In the genomic region with DNA sequence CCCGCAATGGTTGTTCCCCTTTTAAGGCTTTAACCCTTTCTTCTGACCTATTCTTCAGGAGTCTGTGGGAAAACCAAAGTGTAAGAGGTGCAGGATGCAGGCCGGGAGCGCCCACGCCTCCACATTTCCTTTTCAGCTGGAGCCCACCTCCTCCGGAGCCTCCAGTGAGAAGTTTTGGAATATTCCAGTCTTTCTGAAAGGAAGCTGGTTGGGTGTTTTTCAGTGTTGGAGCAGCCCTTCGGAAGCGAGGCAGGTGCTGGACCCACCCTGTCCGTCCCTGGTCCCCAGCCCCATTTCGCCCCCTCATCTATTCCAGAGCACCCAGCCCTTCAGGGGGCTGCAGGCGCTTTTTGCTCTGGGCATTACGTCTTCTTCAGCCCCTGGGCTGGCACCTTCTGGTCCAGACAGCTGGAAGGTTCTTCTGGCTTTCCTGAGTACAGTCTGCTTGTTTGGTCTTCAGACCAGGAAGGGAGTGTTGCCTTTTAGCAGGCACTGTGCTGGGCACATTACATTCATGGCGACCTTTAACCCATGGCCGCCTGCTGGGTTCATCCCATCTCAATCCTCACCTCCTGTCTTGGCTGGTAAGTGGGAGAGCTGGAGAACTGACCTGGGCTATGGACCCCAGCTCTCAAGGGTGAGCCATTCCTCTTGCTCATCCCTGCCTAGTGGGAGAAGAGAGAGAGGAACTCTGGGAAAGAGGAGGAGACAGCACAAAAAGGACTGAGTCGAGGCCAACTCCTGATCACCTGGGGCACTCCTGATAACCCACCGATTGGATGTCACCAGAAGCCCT, we compare ENCODE assay signal across 1 cellular context.
TF ChIP-seq lines count a peak whose summit lies in the region.

No MANE protein-coding gene starts in this region.

TF ChIP-seq in K562, 482 proteins besides CTCF, POLR2A, EP300 and RAD21:
- TF ChIP-seq ZNF586 (CRISPR knock-in tag; conservative IDR thresholded peaks at IDR 0.05) (no peak), POLR3A (IDR thresholded peaks at IDR 0.05; ENCODE audit: borderline replicate concordance, extremely low read depth, insufficient read depth, insufficient read length) (peak; percentile 56), TBP (optimal IDR thresholded peaks at IDR 0.05; ENCODE audit: low read depth, low read length) (peak; percentile 82)
TF ChIP-seq in K562: peak in this region for 2.
